In genomic region chr7:64793106-64793755, GRCh38 we compare ENCODE assay signal across 1 cellular context.
TF ChIP-seq lines count a peak whose summit lies in the region.

No MANE protein-coding gene starts in this region.

TF ChIP-seq in neural cell, 6 proteins besides CTCF, POLR2A, EP300 and RAD21 (continued from another document):
- TF ChIP-seq REST (IDR thresholded peaks at IDR 0.05; ENCODE audit: borderline replicate concordance), result no peak
TF ChIP-seq in neural cell: peak in this region for 0.
